ENCODE assay signal across 24 cellular contexts in genomic region chr2:28322887-28323483, GRCh38.
DNase-seq lines count a peak whose midpoint lies in the region; ATAC-seq and TF ChIP-seq lines count a peak whose summit lies in the region.
"Had no signal": no experiment of that assay in that cellular context is flagged by ENCODE, and none has a peak within 500 bp of the region (broad histone marks: within the 10 kb centered on the region; RNA-seq: fewer than 3 reads in every experiment).

No MANE protein-coding gene starts in this region.

- H4K20me1 ChIP-seq in IMR-90 (ENCODE audit: insufficient read depth, low read length), result no peaks in the 10 kb centered on the region

- intact Hi-C loops in IMR-90 (cut with micrococcal nuclease), result no loop called here

- CTCF ChIA-PET in IMR-90 (lab: Yijun Ruan, JAX) (no interaction called here), RWPE1 (lab: Yijun Ruan, JAX) (interaction anchor here (0.6 to 0.7 kb wide), 2 partner anchors 272 to 546 kb away, joined by 3 read pairs; no protein-coding TSS in a partner anchor)

- in situ Hi-C loops in IMR-90 (cut with MboI; ENCODE audit: low sequenced_read_pairs) (no loop called here), brain microvascular endothelial cell (cut with HindIII; ENCODE audit: low pct_ligation_motif_present, low sequenced_read_pairs) (no loop called here)

- no peak overlapping the region for H2AFZ ChIP-seq in IMR-90 (replicated peaks; ENCODE audit: low read length, poor library complexity)

- H3K27me3 ChIP-seq in IMR-90 (ENCODE audit: control insufficient read depth, insufficient read depth, low read length) (no peaks in the 10 kb centered on the region), brain microvascular endothelial cell (replicated peaks) (no peaks in the 10 kb centered on the region)

- no peak overlapping the region; the same call in 1 of the 2 replicates for H3K14ac ChIP-seq in IMR-90 (replicated peaks; ENCODE audit: low read depth, low read length)

- no peak overlapping the region for H3K9ac ChIP-seq in IMR-90 (ENCODE audit: low read depth, low read length)

- DNase-seq in IMR-90 (peak; percentile 79), brain microvascular endothelial cell (peak; percentile 73), fibroblast of pulmonary artery (ENCODE audit: low read depth) (peak; percentile 54), retinal pigment epithelial cell (ENCODE audit: low read depth) (peak; percentile 71), RWPE1 (ENCODE audit: low spot score) (no peak)
- no peak for DNase-seq in effector CD8-positive, alpha-beta T cell (lab: John Stamatoyannopoulos, UW)
- DNase-seq: activated CD4-positive, alpha-beta T cell treated with anti-CD3 and anti-CD28 coated beads for 48 hours; anterior cingulate cortex; C1 segment of cervical spinal cord; GOT3; hypothalamus; left ventricle myocardium inferior; mesendoderm; NCI-H1092 treated with DMSO at 0.1 percent for 48 hours; NCI-H187 treated with DMSO at 0.1 percent for 48 hours; NCI-H2171; NCI-H510A treated with DMSO at 0.1 percent for 48 hours; stimulated activated CD4-positive, alpha-beta T cell treated with anti-CD3 and anti-CD28 coated beads, Interleukin-15, amount 100 ng/mL, for 24 hours; stimulated activated CD4-positive, alpha-beta T cell treated with anti-CD3 and anti-CD28 coated beads, Interleukin-4, amount 100 ng/mL, for 4 hours; T1000; WERI-Rb-1 had no signal

- no peak overlapping the region for H3K56ac ChIP-seq in IMR-90 (ENCODE audit: extremely low read depth, insufficient read depth, low read length)

- no peak overlapping the region; the same call in 1 of the 2 replicates for H4K5ac ChIP-seq in IMR-90 (ENCODE audit: low read depth, low read length)

- no peak overlapping the region for H2BK5ac ChIP-seq in IMR-90 (ENCODE audit: low read depth, low read length, poor library complexity, severe bottlenecking)

- POLR2A ChIA-PET in IMR-90 (lab: Charles Lee; ENCODE audit: unreplicated experiment), result no interaction called here
- POLR2A ChIA-PET in RWPE1 (lab: Yijun Ruan, JAX; ENCODE audit: low non-redundant PET), result no interaction called here

- H3K18ac ChIP-seq in IMR-90 (ENCODE audit: low read depth, low read length), result no peak overlapping the region; the same call in 1 of the 2 replicates

- H2AK5ac ChIP-seq in IMR-90 (ENCODE audit: low read depth, low read length), result no peak overlapping the region

- dilution Hi-C loops in IMR-90 (cut with HindIII; ENCODE audit: low sequenced_read_pairs, unreplicated experiment), result no loop called here

- ATAC-seq in IMR-90 (ENCODE audit: low read depth) (0 out of 2 replicates have a peak, but pooled peaks have one; percentile 25), HG03139 (IDR thresholded peaks at IDR 0.05; ENCODE audit: unreplicated experiment) (no peak)
- ATAC-seq: activated naive CD4-positive, alpha-beta T cell treated with anti-CD3 and anti-CD28 coated beads, Interleukin-2, amount 50 U/mL, for 72 hours; K562 had no signal

- TF ChIP-seq CTCF in IMR-90 (conservative IDR thresholded peaks at IDR 0.05; ENCODE audit: low read depth, low read length), result no peak
- no peak for TF ChIP-seq CTCF in brain microvascular endothelial cell (IDR thresholded peaks at IDR 0.05; ENCODE audit: low read depth, low read length, missing control alignments)
- no peak for TF ChIP-seq CTCF in fibroblast of pulmonary artery (IDR thresholded peaks at IDR 0.05; ENCODE audit: low read length, missing control alignments)
- TF ChIP-seq CTCF in retinal pigment epithelial cell (conservative IDR thresholded peaks at IDR 0.05; ENCODE audit: low read depth, low read length), result no peak
- no peak for TF ChIP-seq CTCF in RWPE1 (conservative IDR thresholded peaks at IDR 0.05; ENCODE audit: low read depth)

- TF ChIP-seq RAD21 in IMR-90 (IDR thresholded peaks at IDR 0.05; ENCODE audit: low read length), result no peak

- no peak overlapping the region for H2AK9ac ChIP-seq in IMR-90 (replicated peaks; ENCODE audit: low read depth, low read length, poor library complexity)

- H4K91ac ChIP-seq in IMR-90 (ENCODE audit: insufficient read depth, low read depth, low read length), result no peak overlapping the region

- H3K4me3 ChIP-seq in IMR-90 (ENCODE audit: insufficient read depth, low read depth, low read length) (no peak overlapping the region), brain microvascular endothelial cell (ENCODE audit: low read depth, low read length) (no peak overlapping the region), fibroblast of pulmonary artery (replicated peaks; ENCODE audit: low read depth, low read length) (no peak overlapping the region), retinal pigment epithelial cell (ENCODE audit: low read length) (no peak overlapping the region)
- H3K4me3 ChIP-seq: K562, left ventricle myocardium inferior had no signal

- no peak overlapping the region for H2BK15ac ChIP-seq in IMR-90 (ENCODE audit: low read depth, low read length)

- peaks cover 13% of the 10 kb centered on the region for H3K9me1 ChIP-seq in IMR-90 (ENCODE audit: insufficient read depth, low read length)

- no peaks in the 10 kb centered on the region for H3K9me3 ChIP-seq in IMR-90 (ENCODE audit: control insufficient read depth, insufficient read depth, low read length)
- H3K9me3 ChIP-seq: left ventricle myocardium inferior had no signal

- no peak overlapping the region for H3K4ac ChIP-seq in IMR-90 (ENCODE audit: low read depth, low read length)

- H4K8ac ChIP-seq in IMR-90 (ENCODE audit: low read depth in 2 of 2, low read length in 2 of 2), result no peak overlapping the region

- no peaks in the 10 kb centered on the region for H3K79me1 ChIP-seq in IMR-90 (ENCODE audit: low read depth in 1 of 2, low read length in 2 of 2)

- H3K27ac ChIP-seq in IMR-90 (ENCODE audit: insufficient read depth, low read length) (no peak overlapping the region), brain microvascular endothelial cell (peak overlapping the region; percentile 5), RWPE1 (no peak overlapping the region)
- H3K27ac ChIP-seq: left ventricle myocardium inferior, WERI-Rb-1 had no signal

- H2BK20ac ChIP-seq in IMR-90 (ENCODE audit: low read depth, low read length), result no peak overlapping the region

- BruUV-seq in IMR-90 (replicated peaks; lab: Mats Ljungman, UMichigan), result no TSS peak

- no peak overlapping the region for H3K4me2 ChIP-seq in IMR-90 (ENCODE audit: low read depth, low read length)

- H2BK120ac ChIP-seq in IMR-90 (ENCODE audit: low read depth, low read length), result no peak overlapping the region

- TF ChIP-seq POLR2A in IMR-90 (IDR thresholded peaks at IDR 0.05; ENCODE audit: low read depth, low read length), result no peak

- no peak overlapping the region for H3K23ac ChIP-seq in IMR-90 (ENCODE audit: low read depth, low read length)

- H3K36me3 ChIP-seq in IMR-90 (ENCODE audit: control insufficient read depth, insufficient read depth, low read length), result no peaks in the 10 kb centered on the region
- H3K36me3 ChIP-seq in brain microvascular endothelial cell (replicated peaks), result no peaks in the 10 kb centered on the region
- H3K36me3 ChIP-seq: WERI-Rb-1 had no signal

- no CpG with 5 or more reads among the region's 7 CpGs for WGBS in IMR-90 (ENCODE audit: extremely low coverage in 2 of 2, insufficient read length in 1 of 2), 2 experiments

- peaks cover 28% of the 10 kb centered on the region for H3K4me1 ChIP-seq in IMR-90 (ENCODE audit: control insufficient read depth, insufficient read depth, low read length)

TF ChIP-seq in IMR-90, 13 proteins besides CTCF, POLR2A, EP300 and RAD21:
- TF ChIP-seq MAFK (IDR thresholded peaks at IDR 0.05; ENCODE audit: low read depth, low read length) (no peak), BHLHE40 (IDR thresholded peaks at IDR 0.05; ENCODE audit: low read depth, low read length) (peak; percentile 50; the same call in 1 of the 2 replicates)

Comparison
In these comparisons a context has a peak if more than half of its experiments do, and no peak if none do; other contexts are left out.
1. DNase-seq: peak in IMR-90 (single experiment), brain microvascular endothelial cell (single experiment), fibroblast of pulmonary artery (single experiment) and retinal pigment epithelial cell (single experiment); none in RWPE1 (single experiment) and effector CD8-positive, alpha-beta T cell (single experiment).